Comparison of ENCODE assay signal across 1 cellular context in the genomic region with DNA sequence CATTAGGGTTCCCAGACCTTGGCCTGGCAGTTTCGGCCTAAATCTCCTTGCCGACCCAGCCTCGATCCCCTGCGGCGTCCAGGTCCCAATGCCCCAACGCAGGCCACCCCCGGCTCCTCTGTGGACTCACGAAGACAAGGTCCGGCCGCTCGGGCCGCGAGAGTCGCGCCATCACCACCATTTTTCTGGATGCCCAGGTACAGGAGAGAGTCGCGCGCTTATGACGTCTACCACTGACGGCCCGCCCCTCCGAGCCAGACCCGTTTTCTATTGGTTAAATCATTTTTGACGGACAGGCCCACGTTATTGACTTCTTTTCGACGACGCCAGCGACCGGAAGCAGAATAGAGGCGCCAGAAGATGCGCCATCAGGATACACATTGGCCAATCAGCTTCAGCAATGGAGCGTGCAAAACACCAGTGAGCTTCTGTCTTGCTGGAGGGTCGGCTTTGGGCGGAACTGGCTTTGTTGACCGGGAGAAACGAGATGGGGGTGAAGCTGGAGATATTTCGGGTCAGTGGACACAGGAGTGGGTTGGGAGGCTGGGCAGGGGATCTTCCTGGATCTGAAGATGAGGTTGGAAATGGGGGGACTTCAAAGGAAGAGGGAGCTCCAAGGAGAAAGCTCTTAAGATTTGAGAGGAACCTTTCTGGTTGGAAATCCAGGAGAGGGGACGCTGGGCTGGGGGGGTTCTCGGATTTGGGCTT.
TF ChIP-seq lines count a peak whose summit lies in the region.

A gene with protein sequence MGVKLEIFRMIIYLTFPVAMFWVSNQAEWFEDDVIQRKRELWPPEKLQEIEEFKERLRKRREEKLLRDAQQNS (plus strand): TSS at position 447 of the 708 bp plus-strand sequence. CDS start 41 bp downstream, at position 488.
A gene (minus strand): TSS at position 199 of the 708 bp plus-strand sequence. CDS start 18 bp downstream, at position 181.

TF ChIP-seq in GM23338, 12 proteins besides CTCF, POLR2A, EP300 and RAD21:
- TF ChIP-seq ZNF331 (CRISPR knock-in tag; IDR thresholded peaks at IDR 0.05; ENCODE audit: low read depth) = no peak
- TF ChIP-seq CREB1 (CRISPR knock-in tag; IDR thresholded peaks at IDR 0.05; ENCODE audit: low read depth) = peak; percentile 98
- TF ChIP-seq POLR2AphosphoS5 (IDR thresholded peaks at IDR 0.05; ENCODE audit: low read depth) = peak; percentile 67
- TF ChIP-seq, protein P1, sequence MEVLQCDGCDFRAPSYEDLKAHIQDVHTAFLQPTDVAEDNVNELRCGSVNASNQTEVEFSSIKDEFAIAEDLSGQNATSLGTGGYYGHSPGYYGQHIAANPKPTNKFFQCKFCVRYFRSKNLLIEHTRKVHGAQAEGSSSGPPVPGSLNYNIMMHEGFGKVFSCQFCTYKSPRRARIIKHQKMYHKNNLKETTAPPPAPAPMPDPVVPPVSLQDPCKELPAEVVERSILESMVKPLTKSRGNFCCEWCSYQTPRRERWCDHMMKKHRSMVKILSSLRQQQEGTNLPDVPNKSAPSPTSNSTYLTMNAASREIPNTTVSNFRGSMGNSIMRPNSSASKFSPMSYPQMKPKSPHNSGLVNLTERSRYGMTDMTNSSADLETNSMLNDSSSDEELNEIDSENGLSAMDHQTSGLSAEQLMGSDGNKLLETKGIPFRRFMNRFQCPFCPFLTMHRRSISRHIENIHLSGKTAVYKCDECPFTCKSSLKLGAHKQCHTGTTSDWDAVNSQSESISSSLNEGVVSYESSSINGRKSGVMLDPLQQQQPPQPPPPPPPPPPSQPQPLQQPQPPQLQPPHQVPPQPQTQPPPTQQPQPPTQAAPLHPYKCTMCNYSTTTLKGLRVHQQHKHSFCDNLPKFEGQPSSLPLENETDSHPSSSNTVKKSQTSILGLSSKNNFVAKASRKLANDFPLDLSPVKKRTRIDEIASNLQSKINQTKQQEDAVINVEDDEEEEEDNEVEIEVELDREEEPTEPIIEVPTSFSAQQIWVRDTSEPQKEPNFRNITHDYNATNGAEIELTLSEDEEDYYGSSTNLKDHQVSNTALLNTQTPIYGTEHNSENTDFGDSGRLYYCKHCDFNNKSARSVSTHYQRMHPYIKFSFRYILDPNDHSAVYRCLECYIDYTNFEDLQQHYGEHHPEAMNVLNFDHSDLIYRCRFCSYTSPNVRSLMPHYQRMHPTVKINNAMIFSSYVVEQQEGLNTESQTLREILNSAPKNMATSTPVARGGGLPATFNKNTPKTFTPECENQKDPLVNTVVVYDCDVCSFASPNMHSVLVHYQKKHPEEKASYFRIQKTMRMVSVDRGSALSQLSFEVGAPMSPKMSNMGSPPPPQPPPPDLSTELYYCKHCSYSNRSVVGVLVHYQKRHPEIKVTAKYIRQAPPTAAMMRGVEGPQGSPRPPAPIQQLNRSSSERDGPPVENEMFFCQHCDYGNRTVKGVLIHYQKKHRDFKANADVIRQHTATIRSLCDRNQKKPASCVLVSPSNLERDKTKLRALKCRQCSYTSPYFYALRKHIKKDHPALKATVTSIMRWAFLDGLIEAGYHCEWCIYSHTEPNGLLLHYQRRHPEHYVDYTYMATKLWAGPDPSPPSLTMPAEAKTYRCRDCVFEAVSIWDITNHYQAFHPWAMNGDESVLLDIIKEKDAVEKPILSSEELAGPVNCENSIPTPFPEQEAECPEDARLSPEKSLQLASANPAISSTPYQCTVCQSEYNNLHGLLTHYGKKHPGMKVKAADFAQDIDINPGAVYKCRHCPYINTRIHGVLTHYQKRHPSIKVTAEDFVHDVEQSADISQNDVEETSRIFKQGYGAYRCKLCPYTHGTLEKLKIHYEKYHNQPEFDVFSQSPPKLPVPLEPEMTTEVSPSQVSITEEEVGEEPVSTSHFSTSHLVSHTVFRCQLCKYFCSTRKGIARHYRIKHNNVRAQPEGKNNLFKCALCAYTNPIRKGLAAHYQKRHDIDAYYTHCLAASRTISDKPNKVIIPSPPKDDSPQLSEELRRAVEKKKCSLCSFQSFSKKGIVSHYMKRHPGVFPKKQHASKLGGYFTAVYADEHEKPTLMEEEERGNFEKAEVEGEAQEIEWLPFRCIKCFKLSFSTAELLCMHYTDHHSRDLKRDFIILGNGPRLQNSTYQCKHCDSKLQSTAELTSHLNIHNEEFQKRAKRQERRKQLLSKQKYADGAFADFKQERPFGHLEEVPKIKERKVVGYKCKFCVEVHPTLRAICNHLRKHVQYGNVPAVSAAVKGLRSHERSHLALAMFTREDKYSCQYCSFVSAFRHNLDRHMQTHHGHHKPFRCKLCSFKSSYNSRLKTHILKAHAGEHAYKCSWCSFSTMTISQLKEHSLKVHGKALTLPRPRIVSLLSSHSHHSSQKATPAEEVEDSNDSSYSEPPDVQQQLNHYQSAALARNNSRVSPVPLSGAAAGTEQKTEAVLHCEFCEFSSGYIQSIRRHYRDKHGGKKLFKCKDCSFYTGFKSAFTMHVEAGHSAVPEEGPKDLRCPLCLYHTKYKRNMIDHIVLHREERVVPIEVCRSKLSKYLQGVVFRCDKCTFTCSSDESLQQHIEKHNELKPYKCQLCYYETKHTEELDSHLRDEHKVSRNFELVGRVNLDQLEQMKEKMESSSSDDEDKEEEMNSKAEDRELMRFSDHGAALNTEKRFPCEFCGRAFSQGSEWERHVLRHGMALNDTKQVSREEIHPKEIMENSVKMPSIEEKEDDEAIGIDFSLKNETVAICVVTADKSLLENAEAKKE (CRISPR knock-in tag; IDR thresholded peaks at IDR 0.05) = no peak
- TF ChIP-seq, protein P2, sequence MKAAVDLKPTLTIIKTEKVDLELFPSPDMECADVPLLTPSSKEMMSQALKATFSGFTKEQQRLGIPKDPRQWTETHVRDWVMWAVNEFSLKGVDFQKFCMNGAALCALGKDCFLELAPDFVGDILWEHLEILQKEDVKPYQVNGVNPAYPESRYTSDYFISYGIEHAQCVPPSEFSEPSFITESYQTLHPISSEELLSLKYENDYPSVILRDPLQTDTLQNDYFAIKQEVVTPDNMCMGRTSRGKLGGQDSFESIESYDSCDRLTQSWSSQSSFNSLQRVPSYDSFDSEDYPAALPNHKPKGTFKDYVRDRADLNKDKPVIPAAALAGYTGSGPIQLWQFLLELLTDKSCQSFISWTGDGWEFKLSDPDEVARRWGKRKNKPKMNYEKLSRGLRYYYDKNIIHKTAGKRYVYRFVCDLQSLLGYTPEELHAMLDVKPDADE (IDR thresholded peaks at IDR 0.05) = peak; percentile 75; the same call in 1 of the 2 replicates
- TF ChIP-seq, protein P3, sequence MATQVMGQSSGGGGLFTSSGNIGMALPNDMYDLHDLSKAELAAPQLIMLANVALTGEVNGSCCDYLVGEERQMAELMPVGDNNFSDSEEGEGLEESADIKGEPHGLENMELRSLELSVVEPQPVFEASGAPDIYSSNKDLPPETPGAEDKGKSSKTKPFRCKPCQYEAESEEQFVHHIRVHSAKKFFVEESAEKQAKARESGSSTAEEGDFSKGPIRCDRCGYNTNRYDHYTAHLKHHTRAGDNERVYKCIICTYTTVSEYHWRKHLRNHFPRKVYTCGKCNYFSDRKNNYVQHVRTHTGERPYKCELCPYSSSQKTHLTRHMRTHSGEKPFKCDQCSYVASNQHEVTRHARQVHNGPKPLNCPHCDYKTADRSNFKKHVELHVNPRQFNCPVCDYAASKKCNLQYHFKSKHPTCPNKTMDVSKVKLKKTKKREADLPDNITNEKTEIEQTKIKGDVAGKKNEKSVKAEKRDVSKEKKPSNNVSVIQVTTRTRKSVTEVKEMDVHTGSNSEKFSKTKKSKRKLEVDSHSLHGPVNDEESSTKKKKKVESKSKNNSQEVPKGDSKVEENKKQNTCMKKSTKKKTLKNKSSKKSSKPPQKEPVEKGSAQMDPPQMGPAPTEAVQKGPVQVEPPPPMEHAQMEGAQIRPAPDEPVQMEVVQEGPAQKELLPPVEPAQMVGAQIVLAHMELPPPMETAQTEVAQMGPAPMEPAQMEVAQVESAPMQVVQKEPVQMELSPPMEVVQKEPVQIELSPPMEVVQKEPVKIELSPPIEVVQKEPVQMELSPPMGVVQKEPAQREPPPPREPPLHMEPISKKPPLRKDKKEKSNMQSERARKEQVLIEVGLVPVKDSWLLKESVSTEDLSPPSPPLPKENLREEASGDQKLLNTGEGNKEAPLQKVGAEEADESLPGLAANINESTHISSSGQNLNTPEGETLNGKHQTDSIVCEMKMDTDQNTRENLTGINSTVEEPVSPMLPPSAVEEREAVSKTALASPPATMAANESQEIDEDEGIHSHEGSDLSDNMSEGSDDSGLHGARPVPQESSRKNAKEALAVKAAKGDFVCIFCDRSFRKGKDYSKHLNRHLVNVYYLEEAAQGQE (IDR thresholded peaks at IDR 0.05; ENCODE audit: unreplicated experiment) = no peak
